Comparison of ENCODE assay signal across 30 cellular contexts in genomic region chr18:11040359-11040758, GRCh38.
"Had no signal": no experiment of that assay in that cellular context is flagged by ENCODE, and none has a peak within 500 bp of the region (broad histone marks: within the 10 kb centered on the region; RNA-seq: fewer than 3 reads in every experiment).

No MANE protein-coding gene starts in this region.

- H3K27me3 ChIP-seq: adrenal gland, body of pancreas, breast epithelium, cardiac muscle cell, gastroesophageal sphincter had no signal

- H3K4me3 ChIP-seq: adrenal gland, body of pancreas, breast epithelium, cardiac muscle cell, coronary artery, esophagus muscularis mucosa, gastroesophageal sphincter, heart right ventricle had no signal

- H3K36me3 ChIP-seq: adrenal gland, breast epithelium, cardiac muscle cell, esophagus muscularis mucosa, gastroesophageal sphincter, heart right ventricle, WERI-Rb-1 had no signal

- H3K4me1 Mint-ChIP-seq: activated B cell treated with CpG ODN at 0.5 μM for 24 hours; activated naive CD4-positive, alpha-beta T cell treated with anti-CD3 and anti-CD28 coated beads, Interleukin-2, amount 50 U/mL, for 24 hours; activated naive CD8-positive, alpha-beta T cell treated with anti-CD3 and anti-CD28 coated beads for 36 hours; activated naive CD8-positive, alpha-beta T cell treated with anti-CD3 and anti-CD28 coated beads, Interleukin-2, amount 50 U/mL, for 24 hours had no signal

- H3K36me3 Mint-ChIP-seq: activated naive CD4-positive, alpha-beta T cell treated with anti-CD3 and anti-CD28 coated beads, Interleukin-2, amount 50 U/mL, for 24 hours; activated naive CD8-positive, alpha-beta T cell treated with anti-CD3 and anti-CD28 coated beads for 36 hours had no signal

- H3K4me1 ChIP-seq: breast epithelium, esophagus muscularis mucosa, gastroesophageal sphincter had no signal

- H3K4me3 Mint-ChIP-seq: activated B cell treated with CpG ODN at 0.5 μM for 24 hours; activated CD8-positive, alpha-beta T cell treated with anti-CD3 and anti-CD28 coated beads for 36 hours; activated naive CD4-positive, alpha-beta T cell treated with anti-CD3 and anti-CD28 coated beads for 36 hours; activated naive CD4-positive, alpha-beta T cell treated with anti-CD3 and anti-CD28 coated beads, Interleukin-2, amount 50 U/mL, for 24 hours; activated naive CD8-positive, alpha-beta T cell treated with anti-CD3 and anti-CD28 coated beads for 36 hours; activated naive CD8-positive, alpha-beta T cell treated with anti-CD3 and anti-CD28 coated beads, Interleukin-2, amount 50 U/mL, for 24 hours; activated T-helper 1 cell treated with anti-CD3 and anti-CD28 coated beads, Interleukin-12 subunit alpha, Interleukin-12 subunit beta, Interleukin-2, Interleukin-4 antibody, amounts not matched to agents 30 ng/mL and 10 ng/mL and 1 ng/mL, durations not matched to agents 14 hours and 24 hours and 36 hours; dendritic cell treated with granulocyte-macrophage colony-stimulating factor and Interleukin-4, amounts not matched to agents 40 ng/mL and 50 ng/mL, for 4 days; effector memory CD8-positive, alpha-beta T cell had no signal

- H3K9me3 ChIP-seq: adrenal gland, body of pancreas, esophagus muscularis mucosa had no signal

- DNase-seq: activated B cell treated with CpG ODN at 0.5 μM for 24 hours; activated CD8-positive, alpha-beta memory T cell treated with anti-CD3 and anti-CD28 coated beads for 24 hours; activated CD8-positive, alpha-beta memory T cell treated with anti-CD3 and anti-CD28 coated beads, Interleukin-2, amount 50 U/mL, for 4 hours; activated effector memory CD4-positive, alpha-beta T cell treated with anti-CD3 and anti-CD28 coated beads, Interleukin-2, amount 50 U/mL, for 16 hours; activated naive CD8-positive, alpha-beta T cell treated with anti-CD3 and anti-CD28 coated beads for 36 hours; activated T-cell treated with anti-CD3 and anti-CD28 coated beads, Interleukin-2, amount 50 U/mL, for 1 hour; activated T-cell treated with anti-CD3 and anti-CD28 coated beads, Interleukin-2, amount 50 U/mL, for 48 hours; aorta; central memory CD4-positive, alpha-beta T cell; effector CD4-positive, alpha-beta T cell; effector memory CD8-positive, alpha-beta T cell; foreskin melanocyte; T-helper 9 cell had no signal

- H3K27ac ChIP-seq: adrenal gland, body of pancreas, breast epithelium, cardiac muscle cell, coronary artery, esophagus muscularis mucosa, gastroesophageal sphincter, heart right ventricle, WERI-Rb-1 had no signal

- H3K9me3 Mint-ChIP-seq: activated B cell treated with CpG ODN at 0.5 μM for 24 hours; activated CD8-positive, alpha-beta T cell treated with anti-CD3 and anti-CD28 coated beads for 36 hours; activated naive CD4-positive, alpha-beta T cell treated with anti-CD3 and anti-CD28 coated beads for 36 hours; activated naive CD4-positive, alpha-beta T cell treated with anti-CD3 and anti-CD28 coated beads, Interleukin-2, amount 50 U/mL, for 24 hours; activated naive CD8-positive, alpha-beta T cell treated with anti-CD3 and anti-CD28 coated beads for 36 hours; activated naive CD8-positive, alpha-beta T cell treated with anti-CD3 and anti-CD28 coated beads, Interleukin-2, amount 50 U/mL, for 24 hours; activated T-helper 1 cell treated with anti-CD3 and anti-CD28 coated beads, Interleukin-12 subunit alpha, Interleukin-12 subunit beta, Interleukin-2, Interleukin-4 antibody, amounts not matched to agents 30 ng/mL and 10 ng/mL and 1 ng/mL, durations not matched to agents 14 hours and 24 hours and 36 hours; activated T-helper 2 cell treated with anti-CD3 and anti-CD28 coated beads, Interferon-gamma antibody, Interleukin-2, Interleukin-4, amounts not matched to agents 10 μg/mL and 5 μg/mL and 100 μg/mL, durations not matched to agents 14 hours and 24 hours and 36 hours; dendritic cell treated with granulocyte-macrophage colony-stimulating factor and Interleukin-4, amounts not matched to agents 40 ng/mL and 50 ng/mL, for 4 days had no signal

- ATAC-seq: activated CD4-positive, CD25-positive, alpha-beta regulatory T cell treated with anti-CD3 and anti-CD28 coated beads, Interleukin-2, amount 50 U/mL, for 24 hours; activated CD8-positive, alpha-beta T cell treated with anti-CD3 and anti-CD28 coated beads for 36 hours; activated naive CD8-positive, alpha-beta T cell treated with anti-CD3 and anti-CD28 coated beads, Interleukin-2, amount 50 U/mL, for 24 hours; effector memory CD8-positive, alpha-beta T cell had no signal

- H3K27ac Mint-ChIP-seq: activated B cell treated with CpG ODN at 0.5 μM for 24 hours; activated CD8-positive, alpha-beta T cell treated with anti-CD3 and anti-CD28 coated beads for 36 hours; activated naive CD4-positive, alpha-beta T cell treated with anti-CD3 and anti-CD28 coated beads for 36 hours; activated naive CD4-positive, alpha-beta T cell treated with anti-CD3 and anti-CD28 coated beads, Interleukin-2, amount 50 U/mL, for 24 hours; activated naive CD8-positive, alpha-beta T cell treated with anti-CD3 and anti-CD28 coated beads for 36 hours; activated naive CD8-positive, alpha-beta T cell treated with anti-CD3 and anti-CD28 coated beads, Interleukin-2, amount 50 U/mL, for 24 hours; activated T-helper 1 cell treated with anti-CD3 and anti-CD28 coated beads, Interleukin-12 subunit alpha, Interleukin-12 subunit beta, Interleukin-2, Interleukin-4 antibody, amounts not matched to agents 30 ng/mL and 10 ng/mL and 1 ng/mL, durations not matched to agents 14 hours and 24 hours and 36 hours; activated T-helper 2 cell treated with anti-CD3 and anti-CD28 coated beads, Interferon-gamma antibody, Interleukin-2, Interleukin-4, amounts not matched to agents 10 μg/mL and 5 μg/mL and 100 μg/mL, durations not matched to agents 14 hours and 24 hours and 36 hours; dendritic cell treated with granulocyte-macrophage colony-stimulating factor and Interleukin-4, amounts not matched to agents 40 ng/mL and 50 ng/mL, for 4 days; effector memory CD8-positive, alpha-beta T cell had no signal
